In genomic region chr16:56681939-56682702, GRCh38 we compare ENCODE assay signal across 8 cellular contexts. TPM values are rescaled to one million over a fixed set of nuclear protein-coding genes. Genes with fewer than 3 reads are reported as not detected.
DNase-seq lines count a peak whose midpoint lies in the region; ATAC-seq and TF ChIP-seq lines count a peak whose summit lies in the region.

Gene MT1X, plus strand, starts transcription at chr16:56682470. Its CDS starts 71 bp downstream, at chr16:56682541.

- H3K36me3 Mint-ChIP-seq in activated T-helper 1 cell treated with anti-CD3 and anti-CD28 coated beads, Interleukin-12 subunit alpha, Interleukin-12 subunit beta, Interleukin-2, Interleukin-4 antibody, amounts not matched to agents 30 ng/mL and 10 ng/mL and 1 ng/mL, durations not matched to agents 14 hours and 24 hours and 36 hours (ENCODE audit: low read depth), result peaks cover 11% of the 10 kb centered on the region
- no peaks in the 10 kb centered on the region for H3K36me3 Mint-ChIP-seq in natural killer cell

- peak within 1 kb of the TSS; percentile 90 for H3K27ac Mint-ChIP-seq in activated T-helper 1 cell treated with anti-CD3 and anti-CD28 coated beads, Interleukin-12 subunit alpha, Interleukin-12 subunit beta, Interleukin-2, Interleukin-4 antibody, amounts not matched to agents 30 ng/mL and 10 ng/mL and 1 ng/mL, durations not matched to agents 14 hours and 24 hours and 36 hours
- H3K27ac Mint-ChIP-seq in natural killer cell, result peak within 1 kb of the TSS; percentile 64 to 88

- peak within 1 kb of the TSS; percentile 94 for H3K4me3 Mint-ChIP-seq in activated T-helper 1 cell treated with anti-CD3 and anti-CD28 coated beads, Interleukin-12 subunit alpha, Interleukin-12 subunit beta, Interleukin-2, Interleukin-4 antibody, amounts not matched to agents 30 ng/mL and 10 ng/mL and 1 ng/mL, durations not matched to agents 14 hours and 24 hours and 36 hours
- H3K4me3 Mint-ChIP-seq in natural killer cell, result peak within 1 kb of the TSS; percentile 94

- H3K4me1 Mint-ChIP-seq in activated T-helper 1 cell treated with anti-CD3 and anti-CD28 coated beads, Interleukin-12 subunit alpha, Interleukin-12 subunit beta, Interleukin-2, Interleukin-4 antibody, amounts not matched to agents 30 ng/mL and 10 ng/mL and 1 ng/mL, durations not matched to agents 14 hours and 24 hours and 36 hours (ENCODE audit: low read depth), result peaks cover 32% of the 10 kb centered on the region
- H3K4me1 Mint-ChIP-seq in natural killer cell, result peaks cover 9 to 17% of the 10 kb centered on the region in 2 donors

- intact Hi-C loops in activated T-helper 1 cell treated with anti-CD3 and anti-CD28 coated beads, Interleukin-12 subunit alpha, Interleukin-12 subunit beta, Interleukin-2, Interleukin-4 antibody, amounts not matched to agents 30 ng/mL and 10 ng/mL and 1 ng/mL, durations not matched to agents 14 hours and 24 hours and 36 hours (cut with micrococcal nuclease), result loop anchor here (1.0 to 5.0 kb wide), 12 partner anchors 8 to 855 kb away; partner anchors contain the start of genes AMFR, CCDC102A, MT1E and MT1F
- intact Hi-C loops in natural killer cell (cut with micrococcal nuclease), result loop anchor here (1.0 kb wide), 2 partner anchors 74 to 231 kb away; partner anchors contain the start of genes MT2A, NUDT21 and OGFOD1

- H3K27me3 Mint-ChIP-seq in activated T-helper 1 cell treated with anti-CD3 and anti-CD28 coated beads, Interleukin-12 subunit alpha, Interleukin-12 subunit beta, Interleukin-2, Interleukin-4 antibody, amounts not matched to agents 30 ng/mL and 10 ng/mL and 1 ng/mL, durations not matched to agents 14 hours and 24 hours and 36 hours (ENCODE audit: insufficient read depth), result no peaks in the 10 kb centered on the region
- H3K27me3 Mint-ChIP-seq in natural killer cell (ENCODE audit: low read depth in 2 of 2), result no peaks in the 10 kb centered on the region

- no peak for TF ChIP-seq CTCF in natural killer cell (IDR thresholded peaks at IDR 0.05)

- peaks cover 3% of the 10 kb centered on the region for H3K9me3 Mint-ChIP-seq in activated T-helper 1 cell treated with anti-CD3 and anti-CD28 coated beads, Interleukin-12 subunit alpha, Interleukin-12 subunit beta, Interleukin-2, Interleukin-4 antibody, amounts not matched to agents 30 ng/mL and 10 ng/mL and 1 ng/mL, durations not matched to agents 14 hours and 24 hours and 36 hours
- no peaks in the 10 kb centered on the region for H3K9me3 Mint-ChIP-seq in natural killer cell

- DNase-seq in DMS79 treated with DMSO at 0.1 percent for 48 hours (lab: John Stamatoyannopoulos, UW), result peak; percentile 70
- DNase-seq in KG1 (lab: John Stamatoyannopoulos, UW), result peak; percentile 81
- DNase-seq in RPMI7951 (ENCODE audit: low read depth), result peak; percentile 91
- DNase-seq in activated T-helper 1 cell treated with anti-CD3 and anti-CD28 coated beads, Interleukin-12 subunit alpha, Interleukin-12 subunit beta, Interleukin-2, Interleukin-4 antibody, amounts not matched to agents 30 ng/mL and 10 ng/mL and 1 ng/mL, durations not matched to agents 14 hours and 24 hours and 36 hours (ENCODE audit: low spot score), result peak; percentile 86
- DNase-seq in fibroblast of gingiva (ENCODE audit: low read depth), result peak; percentile 91
- peak; percentile 82 for DNase-seq in natural killer cell
- peak; percentile 83 for DNase-seq in stimulated activated naive CD4-positive, alpha-beta T cell treated with Interleukin-2 at 50 U/mL for 16 hours (lab: John Stamatoyannopoulos, UW)

- peak; percentile 97 for ATAC-seq in GM21737 (IDR thresholded peaks at IDR 0.05; ENCODE audit: unreplicated experiment)
- ATAC-seq in natural killer cell, result peak; percentile 98 to 99 (median 99)

RNA-seq across cellular contexts. Expression of gene MT1X, which starts in this region (rescaled TPM):
- 150 and 163 TPM in 2 replicates for total RNA-seq in RPMI7951 (2014; rRNA removed; shearing (Covaris generic))
- total RNA-seq in activated T-helper 1 cell treated with anti-CD3 and anti-CD28 coated beads, Interleukin-12 subunit alpha, Interleukin-12 subunit beta, Interleukin-2, Interleukin-4 antibody, amounts not matched to agents 30 ng/mL and 10 ng/mL and 1 ng/mL, durations not matched to agents 14 hours and 24 hours and 36 hours, result 60.7 and 70.4 TPM in 2 replicates
- total RNA-seq in natural killer cell, result 10 to 100 TPM; 17.6 to 23.1 (median 20.0) TPM

Comparison
In these comparisons a context has a peak if more than half of its experiments do, and no peak if none do; other contexts are left out.
1. Peak in every context shown above with its lines: DNase-seq and ATAC-seq.